24 cellular contexts compared by ENCODE assay signal in the genomic region with DNA sequence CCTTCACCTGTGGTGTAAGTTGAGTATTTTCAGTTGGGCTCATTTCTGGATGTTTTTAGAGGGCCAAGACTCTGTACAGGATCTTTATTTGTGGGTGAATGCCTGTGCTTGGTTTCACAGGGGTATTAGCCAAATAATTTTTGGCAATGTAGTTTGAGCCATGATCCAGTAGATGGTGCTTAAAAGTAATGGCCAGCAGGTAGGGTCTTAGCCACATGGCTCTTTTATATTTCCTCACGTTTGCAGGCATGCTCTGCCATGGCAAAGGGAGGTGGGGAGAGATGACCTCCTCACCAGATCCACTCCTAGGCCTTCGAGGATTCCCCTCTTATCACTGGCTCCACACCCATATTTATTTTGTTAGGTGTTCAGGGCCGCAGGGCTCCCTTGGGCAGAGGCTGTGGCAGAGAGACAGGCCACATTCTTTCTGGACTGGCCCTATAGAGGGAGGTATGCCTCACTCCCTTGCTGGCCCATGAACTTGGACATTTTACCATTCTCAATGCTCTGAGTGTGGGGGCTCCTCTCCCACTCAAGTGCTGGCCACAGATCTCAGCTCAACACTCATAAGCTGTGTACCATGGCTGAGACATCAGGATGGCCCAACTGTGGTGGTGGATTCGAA.
DNase-seq lines count a peak whose midpoint lies in the region; ATAC-seq and TF ChIP-seq lines count a peak whose summit lies in the region.
"Had no signal": no experiment of that assay in that cellular context is flagged by ENCODE, and none has a peak within 500 bp of the region (broad histone marks: within the 10 kb centered on the region; RNA-seq: fewer than 3 reads in every experiment).

No MANE protein-coding gene starts in this region.

- no peaks in the 10 kb centered on the region; the same call in 1 of the 2 replicates for H3K9me2 ChIP-seq in PC-9 (ENCODE audit: insufficient read depth)

- POLR2A ChIA-PET in PC-9 (lab: Charles Lee; ENCODE audit: unreplicated experiment) = no interaction called here

- H3F3A ChIP-seq in PC-9 (ENCODE audit: insufficient read depth, low read depth) = no peaks in the 10 kb centered on the region

- 0 out of 2 replicates have a peak, but pooled peaks have one; percentile 27 for TF ChIP-seq CTCF in GM12874 (IDR thresholded peaks at IDR 0.05; ENCODE audit: insufficient read depth, low read depth, low read length)
- peak; percentile 63 for TF ChIP-seq CTCF in OCI-LY3 (IDR thresholded peaks at IDR 0.05; ENCODE audit: low read depth, low read length)
- no peak for TF ChIP-seq CTCF in PC-9 (conservative IDR thresholded peaks at IDR 0.05)

- no TSS peak for BruUV-seq in PC-9 (replicated peaks; lab: Mats Ljungman, UMichigan)

- H3K4me2 ChIP-seq in OCI-LY3 (ENCODE audit: low read length) (no peak overlapping the region), PC-9 (no peak overlapping the region)
- H3K4me2 ChIP-seq: hepatocyte, smooth muscle cell had no signal

- H3K9me3 ChIP-seq in OCI-LY3 (ENCODE audit: insufficient read depth, low read length) = no peaks in the 10 kb centered on the region
- H3K9me3 ChIP-seq in PC-9 (ENCODE audit: insufficient read depth, low read depth) = no peaks in the 10 kb centered on the region
- H3K9me3 ChIP-seq: testis had no signal

- no peak overlapping the region for H3K9ac ChIP-seq in OCI-LY3 (ENCODE audit: low read length)

- 0 out of 2 replicates have a peak overlapping the region, but pooled peaks have one; percentile 51 for H2AFZ ChIP-seq in OCI-LY3 (ENCODE audit: low read depth, low read length)
- H2AFZ ChIP-seq in PC-9 = no peak overlapping the region
- H2AFZ ChIP-seq: hepatocyte had no signal

- no peaks in the 10 kb centered on the region for H3K27me3 ChIP-seq in OCI-LY3 (ENCODE audit: low read depth, low read length)
- no peaks in the 10 kb centered on the region for H3K27me3 ChIP-seq in PC-9 (ENCODE audit: insufficient read depth, low read depth)
- H3K27me3 ChIP-seq: hepatocyte, testis had no signal

- intact Hi-C loops in PC-9 (cut with micrococcal nuclease; ENCODE audit: unreplicated experiment) = no loop called here

- no peak for ATAC-seq in HG03460 (IDR thresholded peaks at IDR 0.05; ENCODE audit: unreplicated experiment)
- ATAC-seq: stimulated activated naive B cell treated with anti-CD40 and anti-IgM and Interleukin-4, amounts not matched to agents 10 μg/mL and 1 μg/mL and 100 μg/mL, for 72 hours had no signal

- CTCF ChIA-PET in PC-9 (lab: Charles Lee) = no interaction called here

- H4K20me1 ChIP-seq in OCI-LY3 (ENCODE audit: insufficient read depth, low read length) (no peaks in the 10 kb centered on the region), PC-9 (ENCODE audit: insufficient read depth) (no peaks in the 10 kb centered on the region)

- H3K79me2 ChIP-seq in OCI-LY3 (ENCODE audit: low read length) (no peaks in the 10 kb centered on the region), PC-9 (ENCODE audit: low read depth) (no peaks in the 10 kb centered on the region)
- H3K79me2 ChIP-seq: hepatocyte had no signal

- H3K27ac ChIP-seq in OCI-LY3 (ENCODE audit: low read length) = no peak overlapping the region
- no peak overlapping the region for H3K27ac ChIP-seq in PC-9
- H3K27ac ChIP-seq: hepatocyte, testis had no signal

- DNase-seq in ELF-1 (ENCODE audit: low read depth, low spot score) (peak; percentile 6), iPS-NIHi7 (ENCODE audit: extremely low spot score) (peak; percentile 47), activated T-cell treated with anti-CD3 and anti-CD28 coated beads for 4 hours (no peak), T1000 (lab: John Stamatoyannopoulos, UW) (no peak), PC-9 (no peak)
- DNase-seq: activated CD4-positive, alpha-beta T cell treated with anti-CD3 and anti-CD28 coated beads, Interleukin-2, amount 50 U/mL, for 48 hours; activated CD4-positive, CD25-positive, alpha-beta regulatory T cell; activated effector memory CD4-positive, alpha-beta T cell treated with anti-CD3 and anti-CD28 coated beads, Interleukin-2, amount 50 U/mL, for 16 hours; effector CD8-positive, alpha-beta T cell; foreskin melanocyte; GDM1; HCEC 1CT; KG1; NCI-H1048; NCI-H2029; RPMI8226; stimulated activated naive B cell treated with anti-CD40 and anti-IgM and Interleukin-4, amounts not matched to agents 10 μg/mL and 1 μg/mL and 100 μg/mL, for 72 hours; testis had no signal

- H3K4me1 ChIP-seq in OCI-LY3 (ENCODE audit: low read length) = peaks cover 6% of the 10 kb centered on the region; the same call in 1 of the 2 replicates
- no peaks in the 10 kb centered on the region for H3K4me1 ChIP-seq in PC-9 (replicated peaks; ENCODE audit: insufficient read depth)
- H3K4me1 ChIP-seq: testis had no signal

- H3K4me3 ChIP-seq in OCI-LY3 (ENCODE audit: low read length) = no peak overlapping the region
- H3K4me3 ChIP-seq in PC-9 = no peak overlapping the region
- H3K4me3 ChIP-seq: hepatocyte, lung, smooth muscle cell, testis had no signal

- H3K36me3 ChIP-seq in OCI-LY3 (replicated peaks; ENCODE audit: low read depth, low read length) (no peaks in the 10 kb centered on the region), PC-9 (ENCODE audit: low read depth) (no peaks in the 10 kb centered on the region)

Comparison
In these comparisons a context has a peak if more than half of its experiments do, and no peak if none do; other contexts are left out.
1. DNase-seq: peak in ELF-1 (single experiment) and iPS-NIHi7 (single experiment); none in activated T-cell treated with anti-CD3 and anti-CD28 coated beads for 4 hours (single experiment), T1000 (single experiment) and PC-9 (0 of 2).